ENCODE assay signal across 1 cellular context in the genomic region with DNA sequence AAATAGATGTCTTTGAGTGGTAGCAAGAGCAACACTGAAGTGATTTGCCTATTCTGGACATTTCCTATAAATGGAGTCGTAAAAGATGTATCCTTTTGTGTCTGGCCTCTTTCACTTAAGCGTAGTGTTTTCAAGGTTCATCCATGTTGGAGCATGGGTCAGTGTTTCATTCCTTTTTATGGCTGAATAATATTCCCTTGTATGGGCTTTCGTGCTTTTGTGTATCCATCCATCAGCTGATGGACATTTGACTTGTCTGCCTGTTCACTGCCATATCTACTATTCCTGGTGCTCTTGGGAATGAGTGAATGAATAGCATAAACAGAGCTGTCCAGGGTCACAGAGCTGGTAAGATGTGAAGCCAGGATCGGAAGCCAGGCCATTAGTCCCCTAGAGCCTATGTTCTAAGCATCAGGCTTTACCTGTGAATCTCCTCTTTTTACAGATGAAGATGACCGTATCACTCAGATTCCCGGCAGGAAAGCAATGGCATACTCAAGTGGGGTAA.
TF ChIP-seq lines count a peak whose summit lies in the region.

No MANE protein-coding gene starts in this region.

TF ChIP-seq in HEK293, 187 proteins besides CTCF, POLR2A, EP300 and RAD21 (continued from another document):
- TF ChIP-seq REST (tag by site-specific recombination; IDR thresholded peaks at IDR 0.05): peak; percentile 79
- TF ChIP-seq, protein P1, sequence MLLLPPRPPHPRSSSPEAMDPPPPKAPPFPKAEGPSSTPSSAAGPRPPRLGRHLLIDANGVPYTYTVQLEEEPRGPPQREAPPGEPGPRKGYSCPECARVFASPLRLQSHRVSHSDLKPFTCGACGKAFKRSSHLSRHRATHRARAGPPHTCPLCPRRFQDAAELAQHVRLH (tag by site-specific recombination; IDR thresholded peaks at IDR 0.05): peak; percentile 25; the same call in 1 of the 2 replicates
- TF ChIP-seq ZNF623 (tag by site-specific recombination; IDR thresholded peaks at IDR 0.05): no peak
- peak; percentile 50 for TF ChIP-seq ZBTB17 (tag by site-specific recombination; IDR thresholded peaks at IDR 0.05)
- peak; percentile 82 for TF ChIP-seq ZNF146 (tag by site-specific recombination; IDR thresholded peaks at IDR 0.05)
